In the genomic region with DNA sequence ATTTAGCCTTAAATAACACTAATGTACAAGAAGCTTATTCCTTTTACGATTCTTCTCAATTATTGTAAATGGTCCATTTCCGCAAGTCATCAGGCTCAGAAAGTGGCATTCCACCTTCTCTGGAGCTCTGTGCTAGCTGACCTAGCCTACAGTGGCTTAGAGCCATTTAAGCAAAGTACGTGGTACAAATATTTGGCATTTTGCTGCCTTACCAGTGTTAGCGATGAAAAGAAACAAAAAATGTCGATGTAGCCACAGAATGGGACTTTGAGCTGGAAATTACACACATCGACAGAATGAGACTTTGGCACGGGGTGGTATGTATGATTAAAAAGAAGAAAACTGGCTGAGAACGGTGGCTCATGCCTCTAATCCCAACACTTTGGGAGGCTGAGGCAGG, we compare ENCODE assay signal across 17 cellular contexts. TPM values are rescaled to one million over a fixed set of nuclear protein-coding genes. Genes with fewer than 3 reads are reported as not detected.
A peak's percentile ranks its signal among the peaks of the same experiment; 100 is the strongest.
DNase-seq lines count a peak whose midpoint lies in the region; ATAC-seq, FAIRE-seq and TF ChIP-seq lines count a peak whose summit lies in the region.
"Had no signal": no experiment of that assay in that cellular context is flagged by ENCODE, and none has a peak within 500 bp of the region (broad histone marks: within the 10 kb centered on the region; RNA-seq: fewer than 3 reads in every experiment).

No MANE protein-coding gene starts in this region.

- peaks cover 5 to 8% of the 10 kb centered on the region in 2 donors for H3K27me3 Mint-ChIP-seq in natural killer cell treated with Interleukin-12 subunit alpha and Interleukin-12 subunit beta and Interleukin-15 and Interleukin-18, amount 100 ng/mL, for 72 hours
- peaks cover 4 to 5% of the 10 kb centered on the region in 2 donors for H3K27me3 Mint-ChIP-seq in natural killer cell (ENCODE audit: low read depth in 2 of 2)
- no peaks in the 10 kb centered on the region for H3K27me3 Mint-ChIP-seq in activated T-helper 2 cell treated with anti-CD3 and anti-CD28 coated beads, Interferon-gamma antibody, Interleukin-2, Interleukin-4, amounts not matched to agents 10 μg/mL and 5 μg/mL and 100 μg/mL, durations not matched to agents 14 hours and 24 hours and 36 hours (ENCODE audit: low read depth)

- H3K27ac ChIP-seq in keratinocyte (ENCODE audit: control insufficient read depth, insufficient read depth, low read length) = peak overlapping the region; percentile 67

- H3K36me3 Mint-ChIP-seq in natural killer cell treated with Interleukin-12 subunit alpha and Interleukin-12 subunit beta and Interleukin-15 and Interleukin-18, amount 100 ng/mL, for 72 hours = no peaks in the 10 kb centered on the region
- no peaks in the 10 kb centered on the region for H3K36me3 Mint-ChIP-seq in natural killer cell
- H3K36me3 Mint-ChIP-seq in activated T-helper 2 cell treated with anti-CD3 and anti-CD28 coated beads, Interferon-gamma antibody, Interleukin-2, Interleukin-4, amounts not matched to agents 10 μg/mL and 5 μg/mL and 100 μg/mL, durations not matched to agents 14 hours and 24 hours and 36 hours (ENCODE audit: low read depth) = peaks cover 7% of the 10 kb centered on the region
- H3K36me3 Mint-ChIP-seq: T-cell had no signal

- H3K27me3 ChIP-seq in keratinocyte (ENCODE audit: control insufficient read depth, extremely low read depth, insufficient read depth, low read length) = no peaks in the 10 kb centered on the region

- H3K4me3 Mint-ChIP-seq in natural killer cell treated with Interleukin-12 subunit alpha and Interleukin-12 subunit beta and Interleukin-15 and Interleukin-18, amount 100 ng/mL, for 72 hours = peak overlapping the region; percentile 64
- H3K4me3 Mint-ChIP-seq in natural killer cell = no peak overlapping the region
- peak overlapping the region; percentile 47 for H3K4me3 Mint-ChIP-seq in activated T-helper 2 cell treated with anti-CD3 and anti-CD28 coated beads, Interferon-gamma antibody, Interleukin-2, Interleukin-4, amounts not matched to agents 10 μg/mL and 5 μg/mL and 100 μg/mL, durations not matched to agents 14 hours and 24 hours and 36 hours (ENCODE audit: low read depth)
- H3K4me3 Mint-ChIP-seq: GM23338, neural crest cell, T-cell had no signal

- ATAC-seq in natural killer cell treated with Interleukin-12 subunit alpha and Interleukin-12 subunit beta and Interleukin-15 and Interleukin-18, amount 100 ng/mL, for 72 hours = no peak
- ATAC-seq in natural killer cell (no peak), HG03565 (IDR thresholded peaks at IDR 0.05; ENCODE audit: unreplicated experiment) (no peak)
- ATAC-seq: GM23338 had no signal

- no peaks in the 10 kb centered on the region for H3K36me3 ChIP-seq in keratinocyte (ENCODE audit: control insufficient read depth in 2 of 2, extremely low read depth in 1 of 2, insufficient read depth in 2 of 2, low read length in 2 of 2)

- dilution Hi-C loops in keratinocyte (cut with MboI; ENCODE audit: extremely low pct_ligation_motif_present, low sequenced_read_pairs) = no loop called here

- peaks cover 28% of the 10 kb centered on the region for H3K4me1 ChIP-seq in keratinocyte (ENCODE audit: control insufficient read depth, extremely low read depth, insufficient read depth, low read length)

- peak overlapping the region; percentile 61 for H3K4me2 ChIP-seq in keratinocyte (ENCODE audit: control insufficient read depth, extremely low read depth, insufficient read depth, low read depth, low read length)
- H3K4me2 ChIP-seq: GM23338 had no signal

- peaks cover 0 to 14% of the 10 kb centered on the region in 2 donors for H3K4me1 Mint-ChIP-seq in natural killer cell treated with Interleukin-12 subunit alpha and Interleukin-12 subunit beta and Interleukin-15 and Interleukin-18, amount 100 ng/mL, for 72 hours (ENCODE audit: low read depth in 2 of 2)
- no peaks in the 10 kb centered on the region for H3K4me1 Mint-ChIP-seq in natural killer cell
- peaks cover 26% of the 10 kb centered on the region for H3K4me1 Mint-ChIP-seq in activated T-helper 2 cell treated with anti-CD3 and anti-CD28 coated beads, Interferon-gamma antibody, Interleukin-2, Interleukin-4, amounts not matched to agents 10 μg/mL and 5 μg/mL and 100 μg/mL, durations not matched to agents 14 hours and 24 hours and 36 hours (ENCODE audit: low read depth)
- H3K4me1 Mint-ChIP-seq: GM23338 had no signal

- no peaks in the 10 kb centered on the region for H3K9me3 ChIP-seq in keratinocyte (ENCODE audit: control insufficient read depth, low read depth, low read length)

- no peak for FAIRE-seq in keratinocyte (lab: Jason Lieb, UNC)

- peak overlapping the region in 2 of 3 experiments; percentile 6 to 19 for H3K4me3 ChIP-seq in keratinocyte (ENCODE audit: control insufficient read depth in 2 of 3, extremely low read depth in 1 of 3, insufficient read depth in 2 of 3, low read depth in 1 of 3, low read length in 3 of 3)
- H3K4me3 ChIP-seq: GM23338 had no signal

- no peaks in the 10 kb centered on the region for H3K79me2 ChIP-seq in keratinocyte (ENCODE audit: control insufficient read depth, insufficient read depth, low read length)

- H2AFZ ChIP-seq in keratinocyte (ENCODE audit: control insufficient read depth, low read length) = no peak overlapping the region

- H3K9ac ChIP-seq in keratinocyte (ENCODE audit: control insufficient read depth, extremely low read depth, insufficient read depth, low read length) = peak overlapping the region; percentile 35

- intact Hi-C loops in natural killer cell (cut with micrococcal nuclease) = no loop called here
- intact Hi-C loops in activated T-helper 2 cell treated with anti-CD3 and anti-CD28 coated beads, Interferon-gamma antibody, Interleukin-2, Interleukin-4, amounts not matched to agents 10 μg/mL and 5 μg/mL and 100 μg/mL, durations not matched to agents 14 hours and 24 hours and 36 hours (cut with micrococcal nuclease) = loop anchor here (5.0 kb wide), 1 partner anchor 47 kb away; a partner anchor contains a TSS

- no peaks in the 10 kb centered on the region for H4K20me1 ChIP-seq in keratinocyte (ENCODE audit: control insufficient read depth, extremely low read depth, insufficient read depth, low read length)

- no peaks in the 10 kb centered on the region for H3K9me3 Mint-ChIP-seq in natural killer cell treated with Interleukin-12 subunit alpha and Interleukin-12 subunit beta and Interleukin-15 and Interleukin-18, amount 100 ng/mL, for 72 hours
- peaks cover 0 to 2% of the 10 kb centered on the region in 2 donors for H3K9me3 Mint-ChIP-seq in natural killer cell
- peaks cover 11% of the 10 kb centered on the region for H3K9me3 Mint-ChIP-seq in activated T-helper 2 cell treated with anti-CD3 and anti-CD28 coated beads, Interferon-gamma antibody, Interleukin-2, Interleukin-4, amounts not matched to agents 10 μg/mL and 5 μg/mL and 100 μg/mL, durations not matched to agents 14 hours and 24 hours and 36 hours

- TF ChIP-seq CTCF in natural killer cell (IDR thresholded peaks at IDR 0.05) (no peak), keratinocyte (optimal IDR thresholded peaks at IDR 0.05 in 1 of 3, IDR thresholded peaks at IDR 0.05 in 1 of 3, conservative IDR thresholded peaks at IDR 0.05 in 1 of 3; ENCODE audit: extremely low read depth in 1 of 3, insufficient read depth in 2 of 3, low read length in 3 of 3) (no peak)

- no peak for DNase-seq in natural killer cell treated with Interleukin-12 subunit alpha and Interleukin-12 subunit beta and Interleukin-15 and Interleukin-18, amount 100 ng/mL, for 72 hours (ENCODE audit: low spot score)
- DNase-seq in natural killer cell (no peak), keratinocyte (ENCODE audit: low read depth, low spot score) (no peak), NCI-H1436 (lab: John Stamatoyannopoulos, UW) (no peak), retina (no peak)
- no peak for DNase-seq in activated T-helper 2 cell treated with anti-CD3 and anti-CD28 coated beads, Interferon-gamma antibody, Interleukin-2, Interleukin-4, amounts not matched to agents 10 μg/mL and 5 μg/mL and 100 μg/mL, durations not matched to agents 14 hours and 24 hours and 36 hours (ENCODE audit: low spot score)
- DNase-seq: GDM1, Karpas-422, NCI-H1105 treated with DMSO at 0.1 percent for 48 hours, T-cell had no signal

- no peaks in the 10 kb centered on the region for H3K9me1 ChIP-seq in keratinocyte (ENCODE audit: control insufficient read depth, extremely low read depth, insufficient read depth, low read length)

- peak overlapping the region; percentile 60 to 87 for H3K27ac Mint-ChIP-seq in natural killer cell treated with Interleukin-12 subunit alpha and Interleukin-12 subunit beta and Interleukin-15 and Interleukin-18, amount 100 ng/mL, for 72 hours
- H3K27ac Mint-ChIP-seq in natural killer cell = no peak overlapping the region
- H3K27ac Mint-ChIP-seq in activated T-helper 2 cell treated with anti-CD3 and anti-CD28 coated beads, Interferon-gamma antibody, Interleukin-2, Interleukin-4, amounts not matched to agents 10 μg/mL and 5 μg/mL and 100 μg/mL, durations not matched to agents 14 hours and 24 hours and 36 hours = peak overlapping the region; percentile 86

RNA-seq across cellular contexts. Expression of a gene that starts 26.1 kb away (rescaled TPM):
- not detected for total RNA-seq in natural killer cell treated with Interleukin-12 subunit alpha and Interleukin-12 subunit beta and Interleukin-15 and Interleukin-18, amount 100 ng/mL, for 72 hours
- total RNA-seq in natural killer cell = not detected
- total RNA-seq in activated T-helper 2 cell treated with anti-CD3 and anti-CD28 coated beads, Interferon-gamma antibody, Interleukin-2, Interleukin-4, amounts not matched to agents 10 μg/mL and 5 μg/mL and 100 μg/mL, durations not matched to agents 14 hours and 24 hours and 36 hours = not detected in 2 replicates
- polyA plus RNA-seq in keratinocyte = not detected in 3 replicates
- polyA plus RNA-seq in keratinocyte (2011; ENCODE audit: low read depth) = not detected
- not detected in 2 replicates for polyA plus RNA-seq in keratinocyte (2011; cell fraction: cytosol; rRNA removed)
- polyA plus RNA-seq in keratinocyte (2011; cell fraction: nucleus; rRNA removed) = not detected in 2 replicates
- polyA plus RNA-seq in keratinocyte (2012; ENCODE audit: low replicate concordance) = not detected in 2 replicates
- not detected in 3 replicates for polyA minus RNA-seq in keratinocyte
- not detected for polyA minus RNA-seq in keratinocyte (2011; cell fraction: cytosol; rRNA and poly(A)+ RNA removed)
- polyA minus RNA-seq in keratinocyte (2011; cell fraction: nucleus; rRNA and poly(A)+ RNA removed) = not detected in 2 replicates
- total RNA-seq: dermis blood vessel endothelial cell, glomerular endothelial cell, GM23338, lung microvascular endothelial cell, neural crest cell, subcutaneous adipose tissue, T-cell had no signal
- polyA plus RNA-seq: GM23338 had no signal

RNA-seq across cellular contexts. Expression of a gene that starts 47.0 kb away (rescaled TPM):
- 10 to 100 TPM; 18.0 to 21.2 TPM for total RNA-seq in natural killer cell treated with Interleukin-12 subunit alpha and Interleukin-12 subunit beta and Interleukin-15 and Interleukin-18, amount 100 ng/mL, for 72 hours
- 10 to 100 TPM; 14.8 to 18.2 (median 16.7) TPM for total RNA-seq in natural killer cell
- 20.8 and 23.6 TPM in 2 replicates for total RNA-seq in activated T-helper 2 cell treated with anti-CD3 and anti-CD28 coated beads, Interferon-gamma antibody, Interleukin-2, Interleukin-4, amounts not matched to agents 10 μg/mL and 5 μg/mL and 100 μg/mL, durations not matched to agents 14 hours and 24 hours and 36 hours
- 22.7 to 40.0 TPM (median 31.1 TPM) in 3 replicates for polyA plus RNA-seq in keratinocyte
- polyA plus RNA-seq in keratinocyte (2011; ENCODE audit: low read depth) = 7.3 TPM
- polyA plus RNA-seq in keratinocyte (2011; cell fraction: cytosol; rRNA removed) = 17.2 and 30.4 TPM in 2 replicates
- 34.2 TPM in 2 replicates for polyA plus RNA-seq in keratinocyte (2011; cell fraction: nucleus; rRNA removed)
- 7.3 and 23.0 TPM in 2 replicates for polyA plus RNA-seq in keratinocyte (2012; ENCODE audit: low replicate concordance)
- 45.4 to 72.1 TPM (median 49.4 TPM) in 3 replicates for polyA minus RNA-seq in keratinocyte
- polyA minus RNA-seq in keratinocyte (2011; cell fraction: cytosol; rRNA and poly(A)+ RNA removed) = 40.1 TPM
- 38.6 and 86.7 TPM in 2 replicates for polyA minus RNA-seq in keratinocyte (2011; cell fraction: nucleus; rRNA and poly(A)+ RNA removed)

Comparison
In these comparisons a context has a peak if more than half of its experiments do, and no peak if none do; other contexts are left out.
1. H3K27ac Mint-ChIP-seq: peak in natural killer cell treated with Interleukin-12 subunit alpha and Interleukin-12 subunit beta and Interleukin-15 and Interleukin-18, amount 100 ng/mL, for 72 hours (2 of 2) and activated T-helper 2 cell treated with anti-CD3 and anti-CD28 coated beads, Interferon-gamma antibody, Interleukin-2, Interleukin-4, amounts not matched to agents 10 μg/mL and 5 μg/mL and 100 μg/mL, durations not matched to agents 14 hours and 24 hours and 36 hours (single experiment); none in natural killer cell (0 of 2).